In genomic region chr6:81382852-81383251, GRCh38 we compare ENCODE assay signal across 27 cellular contexts.
"Had no signal": no experiment of that assay in that cellular context is flagged by ENCODE, and none has a peak within 500 bp of the region (broad histone marks: within the 10 kb centered on the region; RNA-seq: fewer than 3 reads in every experiment).

No MANE protein-coding gene starts in this region.

- DNase-seq: dermis blood vessel endothelial cell; effector memory CD4-positive, alpha-beta T cell; hypothalamus; immature natural killer cell; islet precursor cell; kidney glomerular epithelial cell; left colon; left ventricle myocardium superior; lower lobe of right lung; mucosa of descending colon; naive B cell; pancreas; retina; stimulated activated CD4-positive, alpha-beta T cell treated with anti-CD3 and anti-CD28 coated beads, Interleukin-2, amount 100 ng/mL, for 24 hours; stimulated activated CD4-positive, alpha-beta T cell treated with anti-CD3 and anti-CD28 coated beads, Interleukin-4, amount 100 ng/mL, for 24 hours; stimulated activated naive CD4-positive, alpha-beta T cell treated with Interleukin-2 at 50 U/mL for 16 hours; stomach; thyroid gland; trophoblast cell had no signal

- ATAC-seq: left colon; left ventricle myocardium superior; mucosa of descending colon; natural killer cell treated with Interleukin-12 subunit alpha and Interleukin-12 subunit beta and Interleukin-15 and Interleukin-18, amount 100 ng/mL, for 72 hours; pancreas; sciatic nerve; stimulated activated effector memory CD8-positive, alpha-beta T cell treated with anti-CD3 and anti-CD28 coated beads, Interleukin-12 subunit alpha, Interleukin-12 subunit beta, amount 100 ng/mL, for 72 hours had no signal

- H3K36me3 ChIP-seq: esophagus muscularis mucosa, lower lobe of right lung, neutrophil, pancreas, stomach, thyroid gland had no signal

- H3K4me3 ChIP-seq: coronary artery, esophagus muscularis mucosa, lower lobe of right lung, mucosa of descending colon, pancreas, stomach, thyroid gland had no signal

- H3K27ac ChIP-seq: coronary artery, esophagus muscularis mucosa, lower lobe of right lung, neutrophil, pancreas, stomach, thyroid gland had no signal

- FAIRE-seq: endothelial cell of umbilical vein, frontal cortex, pancreas had no signal

- H3K9me3 ChIP-seq: lower lobe of right lung, mucosa of descending colon, neutrophil, pancreas, stomach, thyroid gland had no signal

- H3K4me1 ChIP-seq: esophagus muscularis mucosa, lower lobe of right lung, thyroid gland had no signal

- H3K27me3 ChIP-seq: esophagus muscularis mucosa, neutrophil, pancreas, stomach, thyroid gland had no signal
